In the genomic region with DNA sequence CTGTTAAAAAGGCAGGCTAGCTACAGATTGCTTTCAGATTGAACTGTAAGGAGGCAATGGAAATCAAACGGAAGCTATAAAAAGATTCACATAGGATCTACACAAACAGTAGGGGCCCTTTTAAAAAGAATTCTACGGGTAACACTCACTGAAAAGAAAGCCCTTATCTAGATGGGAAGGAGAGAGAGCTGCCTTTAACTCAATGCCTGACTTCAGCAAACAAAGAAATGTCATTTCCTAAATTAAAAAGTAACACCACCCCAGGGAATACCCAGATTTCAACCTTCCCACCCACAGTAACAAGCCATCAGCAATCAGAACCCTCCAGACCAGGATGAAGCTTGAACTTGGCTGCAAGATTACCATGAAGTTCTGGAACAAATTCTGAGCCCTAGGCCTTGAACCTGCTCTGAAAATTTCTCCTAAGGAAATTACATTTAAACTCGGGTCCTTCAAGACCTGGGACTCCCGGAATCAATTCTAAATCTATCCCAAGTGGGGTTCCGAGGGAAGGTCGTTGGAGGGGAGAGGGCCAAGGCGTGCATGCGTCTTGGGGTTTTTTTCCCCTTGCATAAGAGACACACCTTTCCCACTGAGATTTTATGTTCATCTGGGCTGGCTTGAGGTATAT, we compare ENCODE assay signal across 8 cellular contexts. TPM values are rescaled to one million over a fixed set of nuclear protein-coding genes. Genes with fewer than 3 reads are reported as not detected.
DNase-seq lines count a peak whose midpoint lies in the region; ATAC-seq and TF ChIP-seq lines count a peak whose summit lies in the region.

No MANE protein-coding gene starts in this region.

- intact Hi-C loops in left ventricle myocardium superior (cut with micrococcal nuclease): no loop called here

- H3K27me3 ChIP-seq in right atrium auricular region (no peaks in the 10 kb centered on the region), layer of hippocampus (ENCODE audit: control insufficient read depth, insufficient read depth, low read length) (no peaks in the 10 kb centered on the region), thymus (ENCODE audit: control insufficient read depth, insufficient read depth) (no peaks in the 10 kb centered on the region)

- no peaks in the 10 kb centered on the region for H3K9me3 ChIP-seq in right atrium auricular region
- no peaks in the 10 kb centered on the region for H3K9me3 ChIP-seq in thymus (ENCODE audit: control insufficient read depth)

- TF ChIP-seq CTCF in right atrium auricular region (IDR thresholded peaks at IDR 0.05): no peak

- H3K4me3 ChIP-seq in right atrium auricular region (peak overlapping the region; percentile 79 to 86), thymus (ENCODE audit: low read length) (peak overlapping the region; percentile 90)

- WGBS in adipose tissue, 3 donors: 19 to 26% (median 22%) methylated on average over 8 of the region's 8 CpGs
- WGBS in thymus: 70% methylated on average over 8 of the region's 8 CpGs

- H3K4me1 ChIP-seq in right atrium auricular region (peaks cover 0 to 69% of the 10 kb centered on the region in 2 donors), thymus (ENCODE audit: control insufficient read depth, insufficient read depth, low read length) (peaks cover 6% of the 10 kb centered on the region)

- no peaks in the 10 kb centered on the region for H3K36me3 ChIP-seq in right atrium auricular region
- no peaks in the 10 kb centered on the region for H3K36me3 ChIP-seq in thymus (ENCODE audit: control insufficient read depth, insufficient read depth)

- ATAC-seq in left ventricle myocardium superior (no peak), GM19467 (IDR thresholded peaks at IDR 0.05; ENCODE audit: unreplicated experiment) (no peak)

- H3K27ac ChIP-seq in right atrium auricular region (peak overlapping the region; percentile 98), adipose tissue (ENCODE audit: low read depth, low read length) (peak overlapping the region; percentile 28), layer of hippocampus (ENCODE audit: low read depth, low read length) (peak overlapping the region; percentile 92), thymus (ENCODE audit: low read depth) (peak overlapping the region; percentile 93)

- DNase-seq in right atrium auricular region (ENCODE audit: low spot score): no peak
- DNase-seq in left ventricle myocardium superior: no peak
- DNase-seq in Ammon's horn (ENCODE audit: low spot score): no peak
- DNase-seq in AG08395 (ENCODE audit: low spot score): no peak

RNA-seq across cellular contexts. Expression of gene WSB2, which starts 1.2 kb away (rescaled TPM):
- total RNA-seq in right atrium auricular region: 10 to 100 TPM; 72.3 to 86.3 TPM
- 103 TPM for total RNA-seq in left ventricle myocardium superior
- 10 to 100 TPM; 21.1 to 55.7 (median 40.3) TPM for polyA plus RNA-seq in adipose tissue
- polyA plus RNA-seq in thymus: 34.8 TPM

RNA-seq across cellular contexts. Expression of gene RFC5, which starts 43.3 kb away (rescaled TPM):
- total RNA-seq in right atrium auricular region (1 to 10 TPM; 4.0 to 5.8 TPM), left ventricle myocardium superior (5.2 TPM)
- polyA plus RNA-seq in adipose tissue (10 to 100 TPM in 1 of 3 donors, 1 to 10 TPM in 2; 5.6 to 14.6 (median 5.8) TPM), thymus (12.9 TPM)

RNA-seq across cellular contexts. Expression of gene VSIG10, which starts 44.1 kb away (rescaled TPM):
- total RNA-seq in right atrium auricular region (10 to 100 TPM; 11.0 to 12.4 TPM), left ventricle myocardium superior (12.6 TPM)
- polyA plus RNA-seq in adipose tissue (10 to 100 TPM; 10.8 to 18.9 (median 18.3) TPM), thymus (7.8 TPM)

Comparison
In these comparisons a context has a peak if more than half of its experiments do, and no peak if none do; other contexts are left out.
1. H3K27ac ChIP-seq: peak in every context shown above with its lines; median percentile 98 in right atrium auricular region; 93 in thymus; 92 in layer of hippocampus; 28 in adipose tissue.